Comparison of ENCODE assay signal across 8 cellular contexts in genomic region chr14:21917699-21918436, GRCh38.
DNase-seq lines count a peak whose midpoint lies in the region; ATAC-seq and TF ChIP-seq lines count a peak whose summit lies in the region.

No MANE protein-coding gene starts in this region.

- H4K20me1 ChIP-seq in mammary epithelial cell (ENCODE audit: insufficient read depth, low read length) = no peaks in the 10 kb centered on the region

- H3K4me3 ChIP-seq in mammary epithelial cell (replicated peaks in 1 of 3; ENCODE audit: insufficient read depth in 1 of 3, low read depth in 2 of 3, low read length in 3 of 3) = no peak overlapping the region

- peak overlapping the region; percentile 82 for H3K4me3 Mint-ChIP-seq in T-helper 2 cell treated with Interferon-gamma antibody and Interleukin-4, amounts not matched to agents 5 μg/mL and 100 μg/mL, for 36 hours

- no TSS peak for BruUV-seq in mammary epithelial cell (replicated peaks; lab: Mats Ljungman, UMichigan)

- H3K36me3 ChIP-seq in mammary epithelial cell (ENCODE audit: insufficient read depth, low read length) = no peaks in the 10 kb centered on the region

- dilution Hi-C loops in mammary epithelial cell (cut with HindIII; ENCODE audit: low sequenced_read_pairs) = no loop called here

- no peaks in the 10 kb centered on the region for H3K36me3 Mint-ChIP-seq in T-helper 2 cell treated with Interferon-gamma antibody and Interleukin-4, amounts not matched to agents 5 μg/mL and 100 μg/mL, for 36 hours (ENCODE audit: low read depth)

- H3K4me1 Mint-ChIP-seq in T-helper 2 cell treated with Interferon-gamma antibody and Interleukin-4, amounts not matched to agents 5 μg/mL and 100 μg/mL, for 36 hours (ENCODE audit: low read depth) = peaks cover 54% of the 10 kb centered on the region

- H2AFZ ChIP-seq in mammary epithelial cell (ENCODE audit: low read depth, low read length) = no peak overlapping the region

- in situ Hi-C loops in GM13976 (cut with MboI; ENCODE audit: low sequenced_read_pairs, unreplicated experiment) = no loop called here
- in situ Hi-C loops in KBM-7 (cut with MboI; ENCODE audit: low pct_unique_long_range_greater_than_20kb, low sequenced_read_pairs) = no loop called here
- in situ Hi-C loops in mammary epithelial cell (cut with MboI; ENCODE audit: low sequenced_read_pairs in 2 of 2) = no loop called here

- H3K79me2 ChIP-seq in mammary epithelial cell (ENCODE audit: insufficient read depth, low read length) = no peaks in the 10 kb centered on the region

- TF ChIP-seq CTCF in GM13976 (IDR thresholded peaks at IDR 0.05; ENCODE audit: borderline replicate concordance, control extremely low read depth, extremely low read depth, insufficient read depth, missing control alignments) = peak; percentile 78
- peak; percentile 80 to 88 for TF ChIP-seq CTCF in mammary epithelial cell (conservative IDR thresholded peaks at IDR 0.05 in 1 of 2, IDR thresholded peaks at IDR 0.05 in 1 of 2; ENCODE audit: extremely low read depth in 1 of 2, insufficient read depth in 1 of 2, low read depth in 1 of 2, low read length in 2 of 2)

- 25% methylated on average over 4 of the region's 4 CpGs for WGBS in mammary epithelial cell (ENCODE audit: low coverage, missing lambda C conversion rate)

- peaks cover 4% of the 10 kb centered on the region for H3K9me3 Mint-ChIP-seq in T-helper 2 cell treated with Interferon-gamma antibody and Interleukin-4, amounts not matched to agents 5 μg/mL and 100 μg/mL, for 36 hours

- CTCF ChIA-PET in mammary epithelial cell (lab: Charles Lee; ENCODE audit: low non-redundant PET) = interaction anchor here (0.5 to 0.7 kb wide), 4 partner anchors 16 to 177 kb away, joined by 3 to 10 read pairs (median 3); no protein-coding TSS in a partner anchor

- intact Hi-C loops in mammary epithelial cell (cut with micrococcal nuclease) = loop anchor here (1.0 to 10.0 kb wide), 4 partner anchors 15 to 184 kb away; no protein-coding TSS in a partner anchor

- H3K9ac ChIP-seq in mammary epithelial cell (ENCODE audit: insufficient read depth, low read length) = no peak overlapping the region

- no peaks in the 10 kb centered on the region for H3K9me3 ChIP-seq in mammary epithelial cell (replicated peaks; ENCODE audit: insufficient read depth, low read length)

- no peaks in the 10 kb centered on the region for H3K27me3 ChIP-seq in mammary epithelial cell (ENCODE audit: insufficient read depth, low read length)

- no peak overlapping the region for H3K4me2 ChIP-seq in mammary epithelial cell (ENCODE audit: insufficient read depth, low read depth, low read length)

- no peaks in the 10 kb centered on the region for H3K27me3 Mint-ChIP-seq in T-helper 2 cell treated with Interferon-gamma antibody and Interleukin-4, amounts not matched to agents 5 μg/mL and 100 μg/mL, for 36 hours (ENCODE audit: low read depth)

- H3K27ac Mint-ChIP-seq in T-helper 2 cell treated with Interferon-gamma antibody and Interleukin-4, amounts not matched to agents 5 μg/mL and 100 μg/mL, for 36 hours = peak overlapping the region; percentile 71

- ATAC-seq in HG02571 (IDR thresholded peaks at IDR 0.05; ENCODE audit: unreplicated experiment) = no peak

- DNase-seq in AG08395 (ENCODE audit: low spot score) = peak; percentile 24
- DNase-seq in GM13976 (ENCODE audit: low spot score) = peak; percentile 4
- DNase-seq in KBM-7 = peak; percentile 39
- peak; percentile 51 for DNase-seq in T-helper 2 cell treated with Interferon-gamma antibody and Interleukin-4, amounts not matched to agents 5 μg/mL and 100 μg/mL, for 36 hours (ENCODE audit: low spot score)
- DNase-seq in mammary epithelial cell = peak; percentile 30
- DNase-seq in kidney glomerular epithelial cell (lab: John Stamatoyannopoulos, UW) = peak; percentile 62
- DNase-seq in stimulated activated CD4-positive, alpha-beta T cell treated with anti-CD3 and anti-CD28 coated beads, TNF-alpha, amount 100 ng/mL, for 1 hour (ENCODE audit: low read depth in 3 of 3, low spot score in 1 of 3) = peak in 2 of 3 donors; percentile 24 to 26

- no peak overlapping the region for H3K27ac ChIP-seq in mammary epithelial cell (ENCODE audit: insufficient read depth, low read depth, low read length)

- H3K4me1 ChIP-seq in mammary epithelial cell (ENCODE audit: insufficient read depth, low read length) = no peaks in the 10 kb centered on the region

Comparison
In these comparisons a context has a peak if more than half of its experiments do, and no peak if none do; other contexts are left out.
1. DNase-seq: peak in every context shown above with its lines; median percentile 62 in kidney glomerular epithelial cell; 51 in T-helper 2 cell treated with Interferon-gamma antibody and Interleukin-4, amounts not matched to agents 5 μg/mL and 100 μg/mL, for 36 hours; 39 in KBM-7; 30 in mammary epithelial cell; 25 in stimulated activated CD4-positive, alpha-beta T cell treated with anti-CD3 and anti-CD28 coated beads, TNF-alpha, amount 100 ng/mL, for 1 hour; 24 in AG08395; 4 in GM13976.